Comparison of ENCODE assay signal across 19 cellular contexts in the genomic region with DNA sequence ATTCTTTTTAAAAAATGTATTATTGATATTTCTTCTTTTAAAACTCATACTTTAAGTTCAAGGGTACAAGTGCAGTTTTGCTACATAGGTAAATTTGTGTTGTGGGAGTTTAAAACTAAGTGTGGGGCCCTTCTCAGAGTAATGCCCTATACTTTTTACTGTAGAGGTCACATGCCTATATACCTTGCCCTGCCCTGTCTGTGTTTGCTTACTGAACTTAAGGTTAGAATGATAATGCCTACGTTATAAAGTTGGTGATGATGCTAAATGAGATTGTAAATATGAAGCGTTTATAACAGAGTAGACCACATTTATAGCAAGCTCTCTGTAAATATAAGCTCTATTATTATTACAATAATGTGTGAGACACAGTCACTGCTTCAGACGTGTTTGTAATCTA.
DNase-seq lines count a peak whose midpoint lies in the region; ATAC-seq and TF ChIP-seq lines count a peak whose summit lies in the region.
"Had no signal": no experiment of that assay in that cellular context is flagged by ENCODE, and none has a peak within 500 bp of the region (broad histone marks: within the 10 kb centered on the region; RNA-seq: fewer than 3 reads in every experiment).

No MANE protein-coding gene starts in this region.

- H3K4me1 Mint-ChIP-seq in Caco-2 (ENCODE audit: low read depth, unreplicated experiment), result no peaks in the 10 kb centered on the region
- H3K4me1 Mint-ChIP-seq: CD14-positive monocyte; CD4-positive, alpha-beta memory T cell; CD4-positive, CD25-positive, alpha-beta regulatory T cell; CD8-positive, alpha-beta memory T cell had no signal

- H3K27me3 ChIP-seq in Loucy (ENCODE audit: insufficient read depth, low read length, poor library complexity, severe bottlenecking) (no peaks in the 10 kb centered on the region), osteoblast (ENCODE audit: insufficient read depth, low read length) (no peaks in the 10 kb centered on the region), Caco-2 (replicated peaks; ENCODE audit: control insufficient read depth, insufficient read depth, low read length) (no peaks in the 10 kb centered on the region)
- H3K27me3 ChIP-seq: BLaER1 had no signal

- peaks cover 4% of the 10 kb centered on the region for H3K4me1 ChIP-seq in Loucy (ENCODE audit: insufficient read depth, low read length, poor library complexity, severe bottlenecking)
- H3K4me1 ChIP-seq in osteoblast (ENCODE audit: insufficient read depth, low read length), result peaks cover 8% of the 10 kb centered on the region
- H3K4me1 ChIP-seq in Caco-2, result no peaks in the 10 kb centered on the region
- H3K4me1 ChIP-seq: BE2C, BLaER1 had no signal

- H3K27ac ChIP-seq in osteoblast (ENCODE audit: low read depth, low read length), result no peak overlapping the region
- H3K27ac ChIP-seq: BLaER1 had no signal

- no peaks in the 10 kb centered on the region for H3K36me3 Mint-ChIP-seq in Caco-2 (ENCODE audit: insufficient read depth, unreplicated experiment)
- H3K36me3 Mint-ChIP-seq: CD14-positive monocyte; CD4-positive, alpha-beta memory T cell; CD4-positive, CD25-positive, alpha-beta regulatory T cell; CD8-positive, alpha-beta memory T cell had no signal

- H4K20me1 ChIP-seq in Loucy (ENCODE audit: insufficient read depth, low read length, poor library complexity, severe bottlenecking) (no peaks in the 10 kb centered on the region), osteoblast (ENCODE audit: insufficient read depth, low read length) (no peaks in the 10 kb centered on the region)
- H4K20me1 ChIP-seq: BLaER1 had no signal

- H3K27ac Mint-ChIP-seq in Caco-2 (ENCODE audit: unreplicated experiment), result no peak overlapping the region
- H3K27ac Mint-ChIP-seq: CD14-positive monocyte; CD4-positive, alpha-beta memory T cell; CD4-positive, CD25-positive, alpha-beta regulatory T cell had no signal

- H3K4me2 ChIP-seq in Loucy (ENCODE audit: low read depth, low read length, poor library complexity, severe bottlenecking), result no peak overlapping the region
- H3K4me2 ChIP-seq in osteoblast (ENCODE audit: insufficient read depth, low read length), result no peak overlapping the region
- H3K4me2 ChIP-seq: BLaER1 had no signal

- no peaks in the 10 kb centered on the region for H3K27me3 Mint-ChIP-seq in Caco-2 (ENCODE audit: insufficient read depth, unreplicated experiment)
- H3K27me3 Mint-ChIP-seq: CD4-positive, alpha-beta memory T cell; CD4-positive, CD25-positive, alpha-beta regulatory T cell; CD8-positive, alpha-beta memory T cell had no signal

- POLR2A ChIA-PET in Caco-2 (lab: Charles Lee), result no interaction called here

- H3K4me3 ChIP-seq in Loucy (ENCODE audit: low read length, poor library complexity, severe bottlenecking) (no peak overlapping the region), osteoblast (ENCODE audit: insufficient read depth, low read length) (no peak overlapping the region), Caco-2 (ENCODE audit: low read depth, low read length) (no peak overlapping the region)
- H3K4me3 ChIP-seq: BLaER1 had no signal

- H3F3A ChIP-seq in Loucy (ENCODE audit: low read depth), result no peaks in the 10 kb centered on the region

- no peaks in the 10 kb centered on the region for H3K9me2 ChIP-seq in Loucy (replicated peaks; ENCODE audit: low read depth, low read length)

- H3K79me2 ChIP-seq in Loucy (ENCODE audit: insufficient read depth, low read length) (no peaks in the 10 kb centered on the region), osteoblast (ENCODE audit: insufficient read depth, low read length) (no peaks in the 10 kb centered on the region)

- H3K9ac ChIP-seq in Loucy (ENCODE audit: low read depth, low read length, poor library complexity, severe bottlenecking), result no peak overlapping the region
- H3K9ac ChIP-seq: BLaER1 had no signal

- peak; percentile 90 for ATAC-seq in left colon
- no peak for ATAC-seq in HG02970 (IDR thresholded peaks at IDR 0.05; ENCODE audit: low FRiP score, unreplicated experiment)

- H3K4me3 Mint-ChIP-seq in Caco-2 (ENCODE audit: unreplicated experiment), result no peak overlapping the region
- H3K4me3 Mint-ChIP-seq: CD14-positive monocyte; CD4-positive, alpha-beta memory T cell; CD4-positive, CD25-positive, alpha-beta regulatory T cell; CD8-positive, alpha-beta memory T cell had no signal

- DNase-seq in left colon (no peak), osteoblast (ENCODE audit: insufficient read length, low spot score, missing footprints) (no peak), inferior parietal cortex (ENCODE audit: extremely low spot score) (no peak), Caco-2 (no peak)
- DNase-seq: 8988T; ACHN; BE2C; C1 segment of cervical spinal cord; Calu3; CD4-positive, alpha-beta memory T cell; CD4-positive, CD25-positive, alpha-beta regulatory T cell; CD8-positive, alpha-beta memory T cell; COR-L47; DMS79 treated with DMSO at 0.1 percent for 48 hours; GF-D8 had no signal

- no TSS peak for BruUV-seq in Caco-2 (replicated peaks; lab: Mats Ljungman, UMichigan)

- intact Hi-C loops in left colon (cut with DNase I, micrococcal nuclease), result loop anchor here in 1 of 2 donors (10.0 kb wide), 1 partner anchor 291 kb away; no protein-coding TSS in a partner anchor
- intact Hi-C loops in Caco-2 (cut with micrococcal nuclease; ENCODE audit: unreplicated experiment), result no loop called here

- H2AFZ ChIP-seq in Loucy (ENCODE audit: low read length) (peak overlapping the region; percentile 71; the same call in 1 of the 2 replicates), osteoblast (ENCODE audit: low read length) (peak overlapping the region; percentile 6)

- H3K36me3 ChIP-seq in Loucy (ENCODE audit: insufficient read depth, low read length) (no peaks in the 10 kb centered on the region), osteoblast (ENCODE audit: insufficient read depth, low read length) (no peaks in the 10 kb centered on the region), Caco-2 (ENCODE audit: control insufficient read depth, insufficient read depth, low read length) (no peaks in the 10 kb centered on the region)
- H3K36me3 ChIP-seq: BE2C, BLaER1 had no signal

- H3K9me3 ChIP-seq in Loucy (ENCODE audit: insufficient read depth, low read depth, low read length) (no peaks in the 10 kb centered on the region), osteoblast (ENCODE audit: low read depth, low read length) (no peaks in the 10 kb centered on the region), Caco-2 (no peaks in the 10 kb centered on the region)
- H3K9me3 ChIP-seq: BE2C, BLaER1 had no signal

- no peak for TF ChIP-seq CTCF in Loucy (conservative IDR thresholded peaks at IDR 0.05; ENCODE audit: low read length)
- TF ChIP-seq CTCF in osteoblast (IDR thresholded peaks at IDR 0.05; ENCODE audit: extremely low read depth, low read depth, low read length), result no peak
- no peak for TF ChIP-seq CTCF in Caco-2 (IDR thresholded peaks at IDR 0.05; ENCODE audit: insufficient read depth in 1 of 2, low read depth in 1 of 2, low read length in 1 of 2, severe bottlenecking in 1 of 2, unreplicated experiment in 1 of 2)

- H3K9me3 Mint-ChIP-seq in Caco-2 (ENCODE audit: unreplicated experiment), result no peaks in the 10 kb centered on the region
- H3K9me3 Mint-ChIP-seq: CD14-positive monocyte had no signal

- CTCF ChIA-PET in Caco-2 (lab: Charles Lee), result interaction anchor here (2.3 kb wide), 1 partner anchor 293 kb away, joined by 15 read pairs; no protein-coding TSS in a partner anchor
